ENCODE assay signal across 1 cellular context in genomic region chr20:62540504-62540903, GRCh38.
A peak's percentile ranks its signal among the peaks of the same experiment; 100 is the strongest.
TF ChIP-seq lines count a peak whose summit lies in the region.

No MANE protein-coding gene starts in this region.

TF ChIP-seq in HepG2, 621 proteins besides CTCF, POLR2A, EP300 and RAD21 (continued from another document):
- TF ChIP-seq, protein P1, sequence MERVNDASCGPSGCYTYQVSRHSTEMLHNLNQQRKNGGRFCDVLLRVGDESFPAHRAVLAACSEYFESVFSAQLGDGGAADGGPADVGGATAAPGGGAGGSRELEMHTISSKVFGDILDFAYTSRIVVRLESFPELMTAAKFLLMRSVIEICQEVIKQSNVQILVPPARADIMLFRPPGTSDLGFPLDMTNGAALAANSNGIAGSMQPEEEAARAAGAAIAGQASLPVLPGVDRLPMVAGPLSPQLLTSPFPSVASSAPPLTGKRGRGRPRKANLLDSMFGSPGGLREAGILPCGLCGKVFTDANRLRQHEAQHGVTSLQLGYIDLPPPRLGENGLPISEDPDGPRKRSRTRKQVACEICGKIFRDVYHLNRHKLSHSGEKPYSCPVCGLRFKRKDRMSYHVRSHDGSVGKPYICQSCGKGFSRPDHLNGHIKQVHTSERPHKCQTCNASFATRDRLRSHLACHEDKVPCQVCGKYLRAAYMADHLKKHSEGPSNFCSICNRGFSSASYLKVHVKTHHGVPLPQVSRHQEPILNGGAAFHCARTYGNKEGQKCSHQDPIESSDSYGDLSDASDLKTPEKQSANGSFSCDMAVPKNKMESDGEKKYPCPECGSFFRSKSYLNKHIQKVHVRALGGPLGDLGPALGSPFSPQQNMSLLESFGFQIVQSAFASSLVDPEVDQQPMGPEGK (CRISPR knock-in tag; IDR thresholded peaks at IDR 0.05), result 0 out of 2 replicates have a peak, but pooled peaks have one; percentile 23
